ENCODE assay signal across 12 cellular contexts in genomic region chr7:43873300-43873699, GRCh38. TPM values are rescaled to one million over a fixed set of nuclear protein-coding genes. Genes with fewer than 3 reads are reported as not detected.
DNase-seq lines count a peak whose midpoint lies in the region; ATAC-seq lines count a peak whose summit lies in the region.
"Had no signal": no experiment of that assay in that cellular context is flagged by ENCODE, and none has a peak within 500 bp of the region (broad histone marks: within the 10 kb centered on the region; RNA-seq: fewer than 3 reads in every experiment).

No MANE protein-coding gene starts in this region.

- H2BK5ac ChIP-seq in trophoblast cell (ENCODE audit: low read depth, low read length, poor library complexity) = no peak overlapping the region

- no peak overlapping the region for H3K14ac ChIP-seq in trophoblast cell (ENCODE audit: low read length)

- H3K9me3 ChIP-seq in trophoblast cell (ENCODE audit: insufficient read depth, low read depth, low read length) (peaks cover 2% of the 10 kb centered on the region), Karpas-422 (ENCODE audit: low read length) (no peaks in the 10 kb centered on the region)

- ATAC-seq in esophagus mucosa (peak; percentile 62), GM18858 (IDR thresholded peaks at IDR 0.05; ENCODE audit: unreplicated experiment) (no peak)
- ATAC-seq: naive thymus-derived CD8-positive, alpha-beta T cell had no signal

- H3K79me2 ChIP-seq in trophoblast cell (ENCODE audit: control insufficient read depth, insufficient read depth, low read length, poor library complexity) (peaks cover 1% of the 10 kb centered on the region), Karpas-422 (ENCODE audit: low read length) (peaks cover 3% of the 10 kb centered on the region; the same call in 1 of the 2 replicates)

- H2BK12ac ChIP-seq in trophoblast cell (ENCODE audit: low read length) = peak overlapping the region; percentile 34

- no peak overlapping the region for H3K18ac ChIP-seq in trophoblast cell (ENCODE audit: low read length)

- no peak overlapping the region for H4K8ac ChIP-seq in trophoblast cell (ENCODE audit: low read depth, low read length)

- DNase-seq in AG08395 (ENCODE audit: low spot score) (peak; percentile 87), NCI-H226 (peak; percentile 67), trophoblast cell (peak in 1 of 2 donors; percentile 36), Karpas-422 (no peak), NCI-H1092 (lab: John Stamatoyannopoulos, UW) (no peak)
- DNase-seq in activated CD4-positive, alpha-beta T cell treated with anti-CD3 and anti-CD28 coated beads, Interleukin-2, amount 10 ng/mL, durations not matched to agents 24 days and 14 days = no peak
- DNase-seq: activated T-cell treated with anti-CD3 and anti-CD28 coated beads for 4 hours; CD4-positive, alpha-beta T cell; naive thymus-derived CD8-positive, alpha-beta T cell; NCI-H1417 treated with DMSO at 0.1 percent for 48 hours had no signal

- peaks cover 6% of the 10 kb centered on the region; the same call in 1 of the 2 replicates for H4K20me1 ChIP-seq in Karpas-422 (ENCODE audit: insufficient read depth, low read depth, low read length)

- H3K4me1 ChIP-seq in trophoblast cell (ENCODE audit: control insufficient read depth in 1 of 2, insufficient read depth in 2 of 2, low read length in 2 of 2) (peaks cover 11 to 17% of the 10 kb centered on the region in 2 experiments), Karpas-422 (ENCODE audit: low read length) (peaks cover 32% of the 10 kb centered on the region)

- H3K36me3 ChIP-seq in trophoblast cell (ENCODE audit: control insufficient read depth in 1 of 2, insufficient read depth in 2 of 2, low read length in 2 of 2) = peaks cover 23 to 28% of the 10 kb centered on the region in 2 experiments
- peaks cover 22% of the 10 kb centered on the region for H3K36me3 ChIP-seq in Karpas-422 (ENCODE audit: insufficient read depth, low read length)

- no CpG with 5 or more reads among the region's 5 CpGs for WGBS in trophoblast cell (ENCODE audit: extremely low coverage, insufficient coverage, insufficient read length)

- H3K27me3 Mint-ChIP-seq in activated CD4-positive, alpha-beta T cell treated with anti-CD3 and anti-CD28 coated beads, Interleukin-2, amount 10 ng/mL, durations not matched to agents 24 days and 14 days = no peaks in the 10 kb centered on the region
- H3K27me3 Mint-ChIP-seq: CD4-positive, alpha-beta T cell; naive thymus-derived CD8-positive, alpha-beta T cell had no signal

- H3K79me1 ChIP-seq in trophoblast cell (ENCODE audit: low read length) = peaks cover 9% of the 10 kb centered on the region

- H2AFZ ChIP-seq in trophoblast cell (ENCODE audit: insufficient read depth, low read length, poor library complexity) (no peak overlapping the region), Karpas-422 (ENCODE audit: low read length) (no peak overlapping the region)

- H3K27ac ChIP-seq in trophoblast cell (ENCODE audit: low read depth, low read length) (no peak overlapping the region), Karpas-422 (ENCODE audit: low read length) (no peak overlapping the region)

- intact Hi-C loops in activated CD4-positive, alpha-beta T cell treated with anti-CD3 and anti-CD28 coated beads, Interleukin-2, amount 10 ng/mL, durations not matched to agents 24 days and 14 days (cut with micrococcal nuclease) = no loop called here

- no peak overlapping the region for H4K12ac ChIP-seq in trophoblast cell (ENCODE audit: low read depth, low read length)

- no peak overlapping the region for H2BK120ac ChIP-seq in trophoblast cell (ENCODE audit: insufficient read depth, low read length, poor library complexity)

- H3K27ac Mint-ChIP-seq in activated CD4-positive, alpha-beta T cell treated with anti-CD3 and anti-CD28 coated beads, Interleukin-2, amount 10 ng/mL, durations not matched to agents 24 days and 14 days = no peak overlapping the region
- H3K27ac Mint-ChIP-seq: CD4-positive, alpha-beta T cell had no signal

- no peak overlapping the region for H2AK5ac ChIP-seq in trophoblast cell (ENCODE audit: low read length)

- H3K36me3 Mint-ChIP-seq in activated CD4-positive, alpha-beta T cell treated with anti-CD3 and anti-CD28 coated beads, Interleukin-2, amount 10 ng/mL, durations not matched to agents 24 days and 14 days (ENCODE audit: low read depth) = peaks cover 36% of the 10 kb centered on the region

- H3K9ac ChIP-seq in trophoblast cell (ENCODE audit: low read length) (no peak overlapping the region), Karpas-422 (ENCODE audit: low read length) (no peak overlapping the region)

- no peak overlapping the region for H3K4ac ChIP-seq in trophoblast cell (ENCODE audit: low read depth, low read length)

- peak overlapping the region; percentile 8 for H4K91ac ChIP-seq in trophoblast cell (ENCODE audit: low read depth, low read length)

- no peaks in the 10 kb centered on the region for H3K9me3 Mint-ChIP-seq in activated CD4-positive, alpha-beta T cell treated with anti-CD3 and anti-CD28 coated beads, Interleukin-2, amount 10 ng/mL, durations not matched to agents 24 days and 14 days
- H3K9me3 Mint-ChIP-seq: CD4-positive, alpha-beta T cell had no signal

- no peak overlapping the region for H3K4me3 ChIP-seq in trophoblast cell (ENCODE audit: low read depth, low read length)
- no peak overlapping the region for H3K4me3 ChIP-seq in Karpas-422 (ENCODE audit: low read length)

- no peak overlapping the region for H3K4me2 ChIP-seq in trophoblast cell (ENCODE audit: low read length)
- no peak overlapping the region for H3K4me2 ChIP-seq in Karpas-422 (ENCODE audit: low read depth, low read length, poor library complexity, severe bottlenecking)

- no peaks in the 10 kb centered on the region for H3K9me2 ChIP-seq in Karpas-422 (replicated peaks; ENCODE audit: insufficient read depth, low read length)

- H3K27me3 ChIP-seq in trophoblast cell (ENCODE audit: insufficient read depth, low read length) = no peaks in the 10 kb centered on the region
- no peaks in the 10 kb centered on the region for H3K27me3 ChIP-seq in Karpas-422 (ENCODE audit: low read length)

- no peak overlapping the region for H3K23ac ChIP-seq in trophoblast cell (ENCODE audit: low read length)

- H3K4me3 Mint-ChIP-seq in activated CD4-positive, alpha-beta T cell treated with anti-CD3 and anti-CD28 coated beads, Interleukin-2, amount 10 ng/mL, durations not matched to agents 24 days and 14 days = no peak overlapping the region
- H3K4me3 Mint-ChIP-seq: CD4-positive, alpha-beta T cell; naive thymus-derived CD8-positive, alpha-beta T cell had no signal

- peaks cover 15% of the 10 kb centered on the region for H3K4me1 Mint-ChIP-seq in activated CD4-positive, alpha-beta T cell treated with anti-CD3 and anti-CD28 coated beads, Interleukin-2, amount 10 ng/mL, durations not matched to agents 24 days and 14 days

RNA-seq across cellular contexts. Expression of gene MRPS24, which starts 4.0 kb away (rescaled TPM):
- total RNA-seq in esophagus mucosa = 123 TPM
- 101 and 103 TPM in 2 replicates for polyA plus RNA-seq in trophoblast cell (2013)
- total RNA-seq in Karpas-422 (2014; rRNA removed; shearing (Covaris generic); ENCODE audit: low replicate concordance) = 94.1 and 100 TPM in 2 replicates
- 119 and 123 TPM in 2 replicates for total RNA-seq in activated CD4-positive, alpha-beta T cell treated with anti-CD3 and anti-CD28 coated beads, Interleukin-2, amount 10 ng/mL, durations not matched to agents 24 days and 14 days

RNA-seq across cellular contexts. Expression of gene URGCP, which starts 33.1 kb away (rescaled TPM):
- total RNA-seq in esophagus mucosa = 20.6 TPM
- 8.8 and 11.0 TPM in 2 replicates for polyA plus RNA-seq in trophoblast cell (2013)
- total RNA-seq in Karpas-422 (2014; rRNA removed; shearing (Covaris generic); ENCODE audit: low replicate concordance) = 30.7 and 34.2 TPM in 2 replicates
- 33.2 and 33.4 TPM in 2 replicates for total RNA-seq in activated CD4-positive, alpha-beta T cell treated with anti-CD3 and anti-CD28 coated beads, Interleukin-2, amount 10 ng/mL, durations not matched to agents 24 days and 14 days

RNA-seq across cellular contexts. Expression of gene UBE2D4, which starts 52.9 kb away (rescaled TPM):
- 9.2 TPM for total RNA-seq in esophagus mucosa
- polyA plus RNA-seq in trophoblast cell (2013) = 3.4 TPM in 2 replicates
- total RNA-seq in Karpas-422 (2014; rRNA removed; shearing (Covaris generic); ENCODE audit: low replicate concordance) = 19.0 and 29.3 TPM in 2 replicates
- total RNA-seq in activated CD4-positive, alpha-beta T cell treated with anti-CD3 and anti-CD28 coated beads, Interleukin-2, amount 10 ng/mL, durations not matched to agents 24 days and 14 days = 16.0 and 17.2 TPM in 2 replicates

Comparison
In these comparisons a context has a peak if more than half of its experiments do, and no peak if none do; other contexts are left out.
1. DNase-seq: peak in AG08395 (single experiment) and NCI-H226 (single experiment); none in Karpas-422 (single experiment), NCI-H1092 (single experiment) and activated CD4-positive, alpha-beta T cell treated with anti-CD3 and anti-CD28 coated beads, Interleukin-2, amount 10 ng/mL, durations not matched to agents 24 days and 14 days (single experiment).